ENCODE assay signal across 8 cellular contexts in the genomic region with DNA sequence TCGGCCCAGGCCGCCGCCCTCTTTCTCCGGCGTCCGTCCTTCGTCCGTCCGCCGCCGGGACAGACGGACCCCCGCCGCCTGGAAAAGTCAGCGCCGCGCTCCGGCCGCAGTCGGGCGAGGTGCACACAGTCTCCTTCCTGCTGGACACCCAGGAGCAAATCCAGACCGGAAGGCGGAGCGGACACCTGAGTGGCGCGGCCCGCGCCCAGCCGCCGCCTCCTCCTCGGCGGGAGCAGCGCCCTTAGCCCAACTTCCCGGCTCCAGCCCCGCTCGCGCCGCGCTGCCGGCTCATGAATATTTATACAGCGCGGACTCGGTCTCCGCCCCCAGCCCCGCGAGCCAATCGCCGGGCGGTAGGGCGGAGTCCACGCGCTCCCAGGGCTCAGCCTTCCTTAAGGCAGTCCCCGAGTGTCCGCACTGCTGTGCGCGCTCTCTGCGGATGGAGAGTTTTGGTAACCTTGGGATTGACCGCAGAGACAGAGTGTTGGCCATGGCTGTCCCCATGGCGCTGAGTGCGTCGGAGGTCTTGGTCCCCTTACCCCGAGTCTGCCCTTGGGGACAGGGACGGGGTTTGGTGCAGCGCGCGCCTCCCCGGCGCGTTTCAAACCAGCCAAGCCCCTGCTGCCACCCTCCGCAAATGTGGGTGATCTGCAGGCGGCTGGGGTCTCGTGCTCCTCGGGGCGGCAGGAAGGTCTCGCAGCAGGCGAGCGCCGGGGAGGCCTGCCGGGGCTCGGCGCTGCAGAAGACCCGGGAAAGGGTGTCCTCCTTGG. TPM values are rescaled to one million over a fixed set of nuclear protein-coding genes. Genes with fewer than 3 reads are reported as not detected.
DNase-seq lines count a peak whose midpoint lies in the region; ATAC-seq and TF ChIP-seq lines count a peak whose summit lies in the region.

A gene with protein sequence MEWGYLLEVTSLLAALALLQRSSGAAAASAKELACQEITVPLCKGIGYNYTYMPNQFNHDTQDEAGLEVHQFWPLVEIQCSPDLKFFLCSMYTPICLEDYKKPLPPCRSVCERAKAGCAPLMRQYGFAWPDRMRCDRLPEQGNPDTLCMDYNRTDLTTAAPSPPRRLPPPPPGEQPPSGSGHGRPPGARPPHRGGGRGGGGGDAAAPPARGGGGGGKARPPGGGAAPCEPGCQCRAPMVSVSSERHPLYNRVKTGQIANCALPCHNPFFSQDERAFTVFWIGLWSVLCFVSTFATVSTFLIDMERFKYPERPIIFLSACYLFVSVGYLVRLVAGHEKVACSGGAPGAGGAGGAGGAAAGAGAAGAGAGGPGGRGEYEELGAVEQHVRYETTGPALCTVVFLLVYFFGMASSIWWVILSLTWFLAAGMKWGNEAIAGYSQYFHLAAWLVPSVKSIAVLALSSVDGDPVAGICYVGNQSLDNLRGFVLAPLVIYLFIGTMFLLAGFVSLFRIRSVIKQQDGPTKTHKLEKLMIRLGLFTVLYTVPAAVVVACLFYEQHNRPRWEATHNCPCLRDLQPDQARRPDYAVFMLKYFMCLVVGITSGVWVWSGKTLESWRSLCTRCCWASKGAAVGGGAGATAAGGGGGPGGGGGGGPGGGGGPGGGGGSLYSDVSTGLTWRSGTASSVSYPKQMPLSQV (minus strand): TSS at position 274 of the 770 bp plus-strand sequence. CDS start 867 bp downstream, outside the sequence.

- H3K4me1 ChIP-seq in OCI-LY7 (ENCODE audit: insufficient read depth, low read length, poor library complexity, severe bottlenecking), result peaks cover 17% of the 10 kb centered on the region

- no peak within 1 kb of the TSS for H3K27ac ChIP-seq in OCI-LY7 (ENCODE audit: low read depth, low read length, poor library complexity, severe bottlenecking)

- intact Hi-C loops in Calu3 (cut with micrococcal nuclease; ENCODE audit: unreplicated experiment), result loop anchor here (1.0 kb wide), 1 partner anchor 139 kb away; no protein-coding TSS in a partner anchor
- intact Hi-C loops in OCI-LY7 (cut with micrococcal nuclease; ENCODE audit: unreplicated experiment), result loop anchor here (5.0 to 10.0 kb wide), 2 partner anchors 520 to 893 kb away; no protein-coding TSS in a partner anchor
- intact Hi-C loops in activated T-helper 2 cell treated with anti-CD3 and anti-CD28 coated beads, Interferon-gamma antibody, Interleukin-2, Interleukin-4, amounts not matched to agents 10 μg/mL and 5 μg/mL and 100 μg/mL, durations not matched to agents 14 hours and 24 hours and 36 hours (cut with micrococcal nuclease), result loop anchor here (5.0 kb wide), 1 partner anchor 515 kb away; a partner anchor contains a TSS
- intact Hi-C loops in natural killer cell (cut with micrococcal nuclease), result loop anchor here (10.0 kb wide), 1 partner anchor 517 kb away; a partner anchor contains a TSS

- H3K27me3 Mint-ChIP-seq in Calu3 (ENCODE audit: unreplicated experiment) (peaks cover 21% of the 10 kb centered on the region), natural killer cell (ENCODE audit: low read depth in 2 of 2) (peaks cover 25% of the 10 kb centered on the region in 2 donors)
- peaks cover 61% of the 10 kb centered on the region for H3K27me3 Mint-ChIP-seq in activated T-helper 2 cell treated with anti-CD3 and anti-CD28 coated beads, Interferon-gamma antibody, Interleukin-2, Interleukin-4, amounts not matched to agents 10 μg/mL and 5 μg/mL and 100 μg/mL, durations not matched to agents 14 hours and 24 hours and 36 hours (ENCODE audit: low read depth)
- peaks cover 34 to 70% of the 10 kb centered on the region in 2 donors for H3K27me3 Mint-ChIP-seq in stimulated activated naive B cell treated with anti-CD40 and anti-IgM and Interleukin-4, amounts not matched to agents 10 μg/mL and 1 μg/mL and 100 μg/mL, for 72 hours

- H3K36me3 ChIP-seq in OCI-LY7 (ENCODE audit: insufficient read depth, low read length), result no peaks in the 10 kb centered on the region

- POLR2A ChIA-PET in OCI-LY7 (lab: Charles Lee), result no interaction called here

- H3K4me1 Mint-ChIP-seq in Calu3 (ENCODE audit: low read depth, unreplicated experiment) (no peaks in the 10 kb centered on the region), natural killer cell (peaks cover 26 to 33% of the 10 kb centered on the region in 2 donors)
- peaks cover 15% of the 10 kb centered on the region for H3K4me1 Mint-ChIP-seq in activated T-helper 2 cell treated with anti-CD3 and anti-CD28 coated beads, Interferon-gamma antibody, Interleukin-2, Interleukin-4, amounts not matched to agents 10 μg/mL and 5 μg/mL and 100 μg/mL, durations not matched to agents 14 hours and 24 hours and 36 hours (ENCODE audit: low read depth)
- peaks cover 17 to 41% of the 10 kb centered on the region in 2 donors for H3K4me1 Mint-ChIP-seq in stimulated activated naive B cell treated with anti-CD40 and anti-IgM and Interleukin-4, amounts not matched to agents 10 μg/mL and 1 μg/mL and 100 μg/mL, for 72 hours

- H3K9me2 ChIP-seq in OCI-LY7 (ENCODE audit: insufficient read depth, low read length), result no peaks in the 10 kb centered on the region

- H3K36me3 Mint-ChIP-seq in Calu3 (ENCODE audit: insufficient read depth, unreplicated experiment), result peaks cover 32% of the 10 kb centered on the region
- no peaks in the 10 kb centered on the region for H3K36me3 Mint-ChIP-seq in activated T-helper 2 cell treated with anti-CD3 and anti-CD28 coated beads, Interferon-gamma antibody, Interleukin-2, Interleukin-4, amounts not matched to agents 10 μg/mL and 5 μg/mL and 100 μg/mL, durations not matched to agents 14 hours and 24 hours and 36 hours (ENCODE audit: low read depth)
- no peaks in the 10 kb centered on the region for H3K36me3 Mint-ChIP-seq in natural killer cell
- H3K36me3 Mint-ChIP-seq in stimulated activated naive B cell treated with anti-CD40 and anti-IgM and Interleukin-4, amounts not matched to agents 10 μg/mL and 1 μg/mL and 100 μg/mL, for 72 hours, result no peaks in the 10 kb centered on the region

- ATAC-seq in GM21390 (IDR thresholded peaks at IDR 0.05; ENCODE audit: unreplicated experiment) (peak; percentile 92), natural killer cell (peak; percentile 86 to 88 (median 86))
- ATAC-seq in stimulated activated naive B cell treated with anti-CD40 and anti-IgM and Interleukin-4, amounts not matched to agents 10 μg/mL and 1 μg/mL and 100 μg/mL, for 72 hours (replicated peaks), result peak; percentile 85 to 87

- H3K4me2 ChIP-seq in OCI-LY7 (ENCODE audit: low read length), result peak within 1 kb of the TSS; percentile 99

- CTCF ChIA-PET in Calu3 (lab: Charles Lee), result interaction anchor here (1.5 kb wide), 1 partner anchor 274 kb away, joined by 3 read pairs; no protein-coding TSS in a partner anchor
- CTCF ChIA-PET in OCI-LY7 (lab: Charles Lee; ENCODE audit: unreplicated experiment), result no interaction called here

- DNase-seq in Calu3 (peak; percentile 93), HT1080 (ENCODE audit: low read depth) (peak; percentile 94), OCI-LY7 (ENCODE audit: low spot score) (peak; percentile 90), fibroblast of peridontal ligament (ENCODE audit: extremely low read depth) (peak; percentile 87), natural killer cell (peak; percentile 64)
- peak; percentile 67 for DNase-seq in activated T-helper 2 cell treated with anti-CD3 and anti-CD28 coated beads, Interferon-gamma antibody, Interleukin-2, Interleukin-4, amounts not matched to agents 10 μg/mL and 5 μg/mL and 100 μg/mL, durations not matched to agents 14 hours and 24 hours and 36 hours (ENCODE audit: low spot score)
- DNase-seq in stimulated activated naive B cell treated with anti-CD40 and anti-IgM and Interleukin-4, amounts not matched to agents 10 μg/mL and 1 μg/mL and 100 μg/mL, for 72 hours, result peak; percentile 66

- H3K27ac Mint-ChIP-seq in Calu3 (ENCODE audit: unreplicated experiment), result no peak within 1 kb of the TSS
- no peak within 1 kb of the TSS for H3K27ac Mint-ChIP-seq in activated T-helper 2 cell treated with anti-CD3 and anti-CD28 coated beads, Interferon-gamma antibody, Interleukin-2, Interleukin-4, amounts not matched to agents 10 μg/mL and 5 μg/mL and 100 μg/mL, durations not matched to agents 14 hours and 24 hours and 36 hours
- H3K27ac Mint-ChIP-seq in natural killer cell, result peak within 1 kb of the TSS in 1 of 2 donors; percentile 68
- peak within 1 kb of the TSS; percentile 57 for H3K27ac Mint-ChIP-seq in stimulated activated naive B cell treated with anti-CD40 and anti-IgM and Interleukin-4, amounts not matched to agents 10 μg/mL and 1 μg/mL and 100 μg/mL, for 72 hours

- H3K9me3 ChIP-seq in OCI-LY7 (ENCODE audit: low read length), result no peaks in the 10 kb centered on the region

- TF ChIP-seq CTCF in Calu3 (IDR thresholded peaks at IDR 0.05; ENCODE audit: unreplicated experiment) (no peak), OCI-LY7 (conservative IDR thresholded peaks at IDR 0.05; ENCODE audit: low read length) (peak; percentile 67), natural killer cell (IDR thresholded peaks at IDR 0.05) (no peak)

- no peaks in the 10 kb centered on the region for H4K20me1 ChIP-seq in OCI-LY7 (ENCODE audit: insufficient read depth, low read length)

- H3K4me3 Mint-ChIP-seq in Calu3 (ENCODE audit: low read depth, unreplicated experiment) (peak within 1 kb of the TSS; percentile 87), natural killer cell (peak within 1 kb of the TSS; percentile 87)
- H3K4me3 Mint-ChIP-seq in activated T-helper 2 cell treated with anti-CD3 and anti-CD28 coated beads, Interferon-gamma antibody, Interleukin-2, Interleukin-4, amounts not matched to agents 10 μg/mL and 5 μg/mL and 100 μg/mL, durations not matched to agents 14 hours and 24 hours and 36 hours (ENCODE audit: low read depth), result peak within 1 kb of the TSS; percentile 79
- H3K4me3 Mint-ChIP-seq in stimulated activated naive B cell treated with anti-CD40 and anti-IgM and Interleukin-4, amounts not matched to agents 10 μg/mL and 1 μg/mL and 100 μg/mL, for 72 hours, result peak within 1 kb of the TSS; percentile 87 to 88

- H3K79me2 ChIP-seq in OCI-LY7 (ENCODE audit: insufficient read depth, low read depth, low read length), result no peaks in the 10 kb centered on the region

- peak within 1 kb of the TSS; percentile 86 for H2AFZ ChIP-seq in OCI-LY7 (ENCODE audit: low read length)

- no TSS peak for BruUV-seq in Calu3 (replicated peaks; lab: Mats Ljungman, UMichigan)
- no TSS peak for BruUV-seq in OCI-LY7 (replicated peaks; lab: Mats Ljungman, UMichigan)

- H3K4me3 ChIP-seq in OCI-LY7 (ENCODE audit: low read depth, low read length, poor library complexity, severe bottlenecking), result peak within 1 kb of the TSS; percentile 81

- H3K9me3 Mint-ChIP-seq in Calu3 (ENCODE audit: low read depth, unreplicated experiment) (no peaks in the 10 kb centered on the region), natural killer cell (no peaks in the 10 kb centered on the region)
- H3K9me3 Mint-ChIP-seq in activated T-helper 2 cell treated with anti-CD3 and anti-CD28 coated beads, Interferon-gamma antibody, Interleukin-2, Interleukin-4, amounts not matched to agents 10 μg/mL and 5 μg/mL and 100 μg/mL, durations not matched to agents 14 hours and 24 hours and 36 hours, result no peaks in the 10 kb centered on the region
- no peaks in the 10 kb centered on the region for H3K9me3 Mint-ChIP-seq in stimulated activated naive B cell treated with anti-CD40 and anti-IgM and Interleukin-4, amounts not matched to agents 10 μg/mL and 1 μg/mL and 100 μg/mL, for 72 hours

RNA-seq across cellular contexts. Expression of the gene that starts here (rescaled TPM):
- total RNA-seq in Calu3 (2022), result 3.2 and 3.7 TPM in 2 replicates
- total RNA-seq in HT1080 (2014; rRNA removed; shearing (Covaris generic)), result 48.3 and 55.9 TPM in 2 replicates
- polyA plus RNA-seq in HT1080 (2015; cell fraction: cytosol; rRNA removed), result 13.9 and 15.4 TPM in 2 replicates
- polyA plus RNA-seq in HT1080 (2015; cell fraction: nucleus; rRNA removed), result 20.5 and 24.3 TPM in 2 replicates
- 4.7 and 4.9 TPM in 2 replicates for total RNA-seq in OCI-LY7 (2014; rRNA removed; shearing (Covaris generic))
- 3.9 and 4.2 TPM in 2 replicates for total RNA-seq in OCI-LY7 (2022)
- total RNA-seq in activated T-helper 2 cell treated with anti-CD3 and anti-CD28 coated beads, Interferon-gamma antibody, Interleukin-2, Interleukin-4, amounts not matched to agents 10 μg/mL and 5 μg/mL and 100 μg/mL, durations not matched to agents 14 hours and 24 hours and 36 hours, result 1.0 and 1.1 TPM in 2 replicates
- total RNA-seq in natural killer cell, result 1 to 10 TPM in 2 of 3 donors, under 1 TPM in 1; 0.85 to 1.4 (median 1.4) TPM
